In the genomic region with DNA sequence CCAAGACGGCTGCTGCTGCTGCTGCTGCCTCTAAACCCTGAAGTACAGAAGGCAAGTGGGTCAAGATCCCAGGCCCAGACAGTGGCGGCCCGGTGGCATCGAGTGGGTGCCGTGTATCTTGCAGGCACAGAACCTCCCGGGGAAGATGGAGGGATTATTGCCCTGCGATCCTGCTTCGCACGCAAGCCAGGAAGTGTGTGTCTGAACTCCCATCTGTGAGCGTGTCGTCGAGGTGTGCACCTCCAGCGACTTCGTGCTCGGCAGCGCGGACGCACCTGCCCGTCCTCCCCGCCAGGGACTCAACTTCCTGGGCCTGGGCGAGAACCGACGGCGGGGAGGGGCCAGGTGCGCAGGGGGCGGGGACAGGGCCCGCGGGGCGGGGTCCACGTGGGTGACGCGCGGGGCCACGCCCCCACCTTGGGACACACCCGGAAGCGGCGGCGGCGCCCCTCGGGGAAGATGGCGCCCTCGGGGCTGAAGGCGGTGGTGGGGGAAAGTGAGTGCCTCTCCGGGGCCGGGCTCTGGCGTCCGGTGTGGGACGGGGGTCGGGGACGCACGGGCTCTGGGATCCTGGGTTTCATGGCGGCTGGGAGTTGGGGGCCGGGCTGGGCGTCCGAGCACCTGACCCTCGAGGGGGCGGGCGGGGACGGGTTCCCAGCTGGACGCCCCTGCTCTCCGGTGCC, we compare ENCODE assay signal across 2 cellular contexts.
TF ChIP-seq lines count a peak whose summit lies in the region.

A gene (plus strand): TSS at position 420 of the 683 bp plus-strand sequence. CDS start 40 bp downstream, at position 460.

TF ChIP-seq in HEK293, 187 proteins besides CTCF, POLR2A, EP300 and RAD21 (continued from another document and continues in another):
- TF ChIP-seq, protein P1, sequence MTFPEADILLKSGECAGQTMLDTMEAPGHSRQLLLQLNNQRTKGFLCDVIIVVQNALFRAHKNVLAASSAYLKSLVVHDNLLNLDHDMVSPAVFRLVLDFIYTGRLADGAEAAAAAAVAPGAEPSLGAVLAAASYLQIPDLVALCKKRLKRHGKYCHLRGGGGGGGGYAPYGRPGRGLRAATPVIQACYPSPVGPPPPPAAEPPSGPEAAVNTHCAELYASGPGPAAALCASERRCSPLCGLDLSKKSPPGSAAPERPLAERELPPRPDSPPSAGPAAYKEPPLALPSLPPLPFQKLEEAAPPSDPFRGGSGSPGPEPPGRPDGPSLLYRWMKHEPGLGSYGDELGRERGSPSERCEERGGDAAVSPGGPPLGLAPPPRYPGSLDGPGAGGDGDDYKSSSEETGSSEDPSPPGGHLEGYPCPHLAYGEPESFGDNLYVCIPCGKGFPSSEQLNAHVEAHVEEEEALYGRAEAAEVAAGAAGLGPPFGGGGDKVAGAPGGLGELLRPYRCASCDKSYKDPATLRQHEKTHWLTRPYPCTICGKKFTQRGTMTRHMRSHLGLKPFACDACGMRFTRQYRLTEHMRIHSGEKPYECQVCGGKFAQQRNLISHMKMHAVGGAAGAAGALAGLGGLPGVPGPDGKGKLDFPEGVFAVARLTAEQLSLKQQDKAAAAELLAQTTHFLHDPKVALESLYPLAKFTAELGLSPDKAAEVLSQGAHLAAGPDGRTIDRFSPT (tag by site-specific recombination; IDR thresholded peaks at IDR 0.05): no peak
- TF ChIP-seq, protein P2, sequence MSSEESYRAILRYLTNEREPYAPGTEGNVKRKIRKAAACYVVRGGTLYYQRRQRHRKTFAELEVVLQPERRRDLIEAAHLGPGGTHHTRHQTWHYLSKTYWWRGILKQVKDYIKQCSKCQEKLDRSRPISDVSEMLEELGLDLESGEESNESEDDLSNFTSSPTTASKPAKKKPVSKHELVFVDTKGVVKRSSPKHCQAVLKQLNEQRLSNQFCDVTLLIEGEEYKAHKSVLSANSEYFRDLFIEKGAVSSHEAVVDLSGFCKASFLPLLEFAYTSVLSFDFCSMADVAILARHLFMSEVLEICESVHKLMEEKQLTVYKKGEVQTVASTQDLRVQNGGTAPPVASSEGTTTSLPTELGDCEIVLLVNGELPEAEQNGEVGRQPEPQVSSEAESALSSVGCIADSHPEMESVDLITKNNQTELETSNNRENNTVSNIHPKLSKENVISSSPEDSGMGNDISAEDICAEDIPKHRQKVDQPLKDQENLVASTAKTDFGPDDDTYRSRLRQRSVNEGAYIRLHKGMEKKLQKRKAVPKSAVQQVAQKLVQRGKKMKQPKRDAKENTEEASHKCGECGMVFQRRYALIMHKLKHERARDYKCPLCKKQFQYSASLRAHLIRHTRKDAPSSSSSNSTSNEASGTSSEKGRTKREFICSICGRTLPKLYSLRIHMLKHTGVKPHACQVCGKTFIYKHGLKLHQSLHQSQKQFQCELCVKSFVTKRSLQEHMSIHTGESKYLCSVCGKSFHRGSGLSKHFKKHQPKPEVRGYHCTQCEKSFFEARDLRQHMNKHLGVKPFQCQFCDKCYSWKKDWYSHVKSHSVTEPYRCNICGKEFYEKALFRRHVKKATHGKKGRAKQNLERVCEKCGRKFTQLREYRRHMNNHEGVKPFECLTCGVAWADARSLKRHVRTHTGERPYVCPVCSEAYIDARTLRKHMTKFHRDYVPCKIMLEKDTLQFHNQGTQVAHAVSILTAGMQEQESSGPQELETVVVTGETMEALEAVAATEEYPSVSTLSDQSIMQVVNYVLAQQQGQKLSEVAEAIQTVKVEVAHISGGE (tag by site-specific recombination; conservative IDR thresholded peaks at IDR 0.05; ENCODE audit: low read depth): peak; percentile 26; the same call in 1 of the 2 replicates
- TF ChIP-seq ZNF274 (IDR thresholded peaks at IDR 0.05; ENCODE audit: low read length) (no peak), ZNF274 (tag by site-specific recombination; IDR thresholded peaks at IDR 0.05; ENCODE audit: borderline replicate concordance) (no peak), ZNF785 (tag by site-specific recombination; IDR thresholded peaks at IDR 0.05) (no peak), KLF16 (tag by site-specific recombination; IDR thresholded peaks at IDR 0.05) (0 out of 2 replicates have a peak, but pooled peaks have one; percentile 30), YY1 (tag by site-specific recombination; IDR thresholded peaks at IDR 0.05) (peak; percentile 76), ZNF354C (tag by site-specific recombination; IDR thresholded peaks at IDR 0.05; ENCODE audit: borderline replicate concordance, low read depth) (no peak), ZNF366 (tag by site-specific recombination; conservative IDR thresholded peaks at IDR 0.05) (peak; percentile 68), ZEB2 (tag by site-specific recombination; IDR thresholded peaks at IDR 0.05) (peak; percentile 31; the same call in 1 of the 2 replicates), EGR2 (tag by site-specific recombination; IDR thresholded peaks at IDR 0.05; ENCODE audit: low read depth) (0 out of 2 replicates have a peak, but pooled peaks have one; percentile 14), ZSCAN30 (tag by site-specific recombination; IDR thresholded peaks at IDR 0.05) (peak; percentile 41; the same call in 1 of the 2 replicates), ZNF37A (tag by site-specific recombination; IDR thresholded peaks at IDR 0.05) (no peak), KLF8 (tag by site-specific recombination; IDR thresholded peaks at IDR 0.05) (peak; percentile 80), ZNF776 (tag by site-specific recombination; IDR thresholded peaks at IDR 0.05; ENCODE audit: borderline replicate concordance) (no peak), ZNF623 (tag by site-specific recombination; IDR thresholded peaks at IDR 0.05) (0 out of 2 replicates have a peak, but pooled peaks have one; percentile 7), ZNF423 (tag by site-specific recombination; IDR thresholded peaks at IDR 0.05) (no peak)
- TF ChIP-seq, protein P3, sequence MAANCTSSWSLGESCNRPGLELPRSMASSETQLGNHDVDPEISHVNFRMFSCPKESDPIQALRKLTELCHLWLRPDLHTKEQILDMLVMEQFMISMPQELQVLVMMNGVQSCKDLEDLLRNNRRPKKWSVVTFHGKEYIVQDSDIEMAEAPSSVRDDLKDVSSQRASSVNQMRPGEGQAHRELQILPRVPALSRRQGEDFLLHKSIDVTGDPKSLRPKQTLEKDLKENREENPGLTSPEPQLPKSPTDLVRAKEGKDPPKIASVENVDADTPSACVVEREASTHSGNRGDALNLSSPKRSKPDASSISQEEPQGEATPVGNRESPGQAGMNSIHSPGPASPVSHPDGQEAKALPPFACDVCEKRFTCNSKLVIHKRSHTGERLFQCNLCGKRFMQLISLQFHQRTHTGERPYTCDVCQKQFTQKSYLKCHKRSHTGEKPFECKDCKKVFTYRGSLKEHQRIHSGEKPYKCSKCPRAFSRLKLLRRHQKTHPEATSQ (tag by site-specific recombination; IDR thresholded peaks at IDR 0.05): no peak

TF ChIP-seq in WTC11, 78 proteins besides CTCF, POLR2A, EP300 and RAD21 (continued from another document and continues in another):
- TF ChIP-seq, protein P4, sequence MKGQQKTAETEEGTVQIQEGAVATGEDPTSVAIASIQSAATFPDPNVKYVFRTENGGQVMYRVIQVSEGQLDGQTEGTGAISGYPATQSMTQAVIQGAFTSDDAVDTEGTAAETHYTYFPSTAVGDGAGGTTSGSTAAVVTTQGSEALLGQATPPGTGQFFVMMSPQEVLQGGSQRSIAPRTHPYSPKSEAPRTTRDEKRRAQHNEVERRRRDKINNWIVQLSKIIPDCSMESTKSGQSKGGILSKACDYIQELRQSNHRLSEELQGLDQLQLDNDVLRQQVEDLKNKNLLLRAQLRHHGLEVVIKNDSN (CRISPR knock-in tag; IDR thresholded peaks at IDR 0.05): peak; percentile 77; the same call in 1 of the 2 replicates
- TF ChIP-seq, protein P5, sequence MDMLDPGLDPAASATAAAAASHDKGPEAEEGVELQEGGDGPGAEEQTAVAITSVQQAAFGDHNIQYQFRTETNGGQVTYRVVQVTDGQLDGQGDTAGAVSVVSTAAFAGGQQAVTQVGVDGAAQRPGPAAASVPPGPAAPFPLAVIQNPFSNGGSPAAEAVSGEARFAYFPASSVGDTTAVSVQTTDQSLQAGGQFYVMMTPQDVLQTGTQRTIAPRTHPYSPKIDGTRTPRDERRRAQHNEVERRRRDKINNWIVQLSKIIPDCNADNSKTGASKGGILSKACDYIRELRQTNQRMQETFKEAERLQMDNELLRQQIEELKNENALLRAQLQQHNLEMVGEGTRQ (CRISPR knock-in tag; IDR thresholded peaks at IDR 0.05): peak; percentile 77
- TF ChIP-seq, protein P6, sequence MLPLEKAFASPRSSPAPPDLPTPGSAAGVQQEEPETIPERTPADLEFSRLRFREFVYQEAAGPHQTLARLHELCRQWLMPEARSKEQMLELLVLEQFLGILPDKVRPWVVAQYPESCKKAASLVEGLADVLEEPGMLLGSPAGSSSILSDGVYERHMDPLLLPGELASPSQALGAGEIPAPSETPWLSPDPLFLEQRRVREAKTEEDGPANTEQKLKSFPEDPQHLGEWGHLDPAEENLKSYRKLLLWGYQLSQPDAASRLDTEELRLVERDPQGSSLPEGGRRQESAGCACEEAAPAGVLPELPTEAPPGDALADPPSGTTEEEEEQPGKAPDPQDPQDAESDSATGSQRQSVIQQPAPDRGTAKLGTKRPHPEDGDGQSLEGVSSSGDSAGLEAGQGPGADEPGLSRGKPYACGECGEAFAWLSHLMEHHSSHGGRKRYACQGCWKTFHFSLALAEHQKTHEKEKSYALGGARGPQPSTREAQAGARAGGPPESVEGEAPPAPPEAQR (CRISPR knock-in tag; IDR thresholded peaks at IDR 0.05): no peak
- TF ChIP-seq ZNF121 (CRISPR knock-in tag; IDR thresholded peaks at IDR 0.05) (peak; percentile 73; the same call in 1 of the 2 replicates), TP53 (CRISPR knock-in tag; IDR thresholded peaks at IDR 0.05) (peak; percentile 94), ZNF232 (CRISPR knock-in tag; IDR thresholded peaks at IDR 0.05) (peak; percentile 97), ZNF423 (CRISPR knock-in tag; IDR thresholded peaks at IDR 0.05) (no peak), ESRRA (CRISPR knock-in tag; IDR thresholded peaks at IDR 0.05; ENCODE audit: borderline replicate concordance) (peak; percentile 92; the same call in 1 of the 2 replicates), ZNF219 (CRISPR knock-in tag; IDR thresholded peaks at IDR 0.05; ENCODE audit: borderline replicate concordance) (peak; percentile 31; the same call in 1 of the 2 replicates), CREM (CRISPR knock-in tag; IDR thresholded peaks at IDR 0.05) (peak; percentile 65; the same call in 1 of the 2 replicates), GABPB1 (CRISPR knock-in tag; IDR thresholded peaks at IDR 0.05) (peak; percentile 46; the same call in 1 of the 2 replicates), MXD4 (CRISPR knock-in tag; IDR thresholded peaks at IDR 0.05; ENCODE audit: borderline replicate concordance) (no peak), FOXP1 (CRISPR knock-in tag; IDR thresholded peaks at IDR 0.05; ENCODE audit: borderline replicate concordance) (peak; percentile 98), CREB1 (CRISPR knock-in tag; IDR thresholded peaks at IDR 0.05) (peak; percentile 96), TEAD1 (CRISPR knock-in tag; IDR thresholded peaks at IDR 0.05) (peak; percentile 93), RORB (CRISPR knock-in tag; IDR thresholded peaks at IDR 0.05) (no peak)
- TF ChIP-seq, protein P7, sequence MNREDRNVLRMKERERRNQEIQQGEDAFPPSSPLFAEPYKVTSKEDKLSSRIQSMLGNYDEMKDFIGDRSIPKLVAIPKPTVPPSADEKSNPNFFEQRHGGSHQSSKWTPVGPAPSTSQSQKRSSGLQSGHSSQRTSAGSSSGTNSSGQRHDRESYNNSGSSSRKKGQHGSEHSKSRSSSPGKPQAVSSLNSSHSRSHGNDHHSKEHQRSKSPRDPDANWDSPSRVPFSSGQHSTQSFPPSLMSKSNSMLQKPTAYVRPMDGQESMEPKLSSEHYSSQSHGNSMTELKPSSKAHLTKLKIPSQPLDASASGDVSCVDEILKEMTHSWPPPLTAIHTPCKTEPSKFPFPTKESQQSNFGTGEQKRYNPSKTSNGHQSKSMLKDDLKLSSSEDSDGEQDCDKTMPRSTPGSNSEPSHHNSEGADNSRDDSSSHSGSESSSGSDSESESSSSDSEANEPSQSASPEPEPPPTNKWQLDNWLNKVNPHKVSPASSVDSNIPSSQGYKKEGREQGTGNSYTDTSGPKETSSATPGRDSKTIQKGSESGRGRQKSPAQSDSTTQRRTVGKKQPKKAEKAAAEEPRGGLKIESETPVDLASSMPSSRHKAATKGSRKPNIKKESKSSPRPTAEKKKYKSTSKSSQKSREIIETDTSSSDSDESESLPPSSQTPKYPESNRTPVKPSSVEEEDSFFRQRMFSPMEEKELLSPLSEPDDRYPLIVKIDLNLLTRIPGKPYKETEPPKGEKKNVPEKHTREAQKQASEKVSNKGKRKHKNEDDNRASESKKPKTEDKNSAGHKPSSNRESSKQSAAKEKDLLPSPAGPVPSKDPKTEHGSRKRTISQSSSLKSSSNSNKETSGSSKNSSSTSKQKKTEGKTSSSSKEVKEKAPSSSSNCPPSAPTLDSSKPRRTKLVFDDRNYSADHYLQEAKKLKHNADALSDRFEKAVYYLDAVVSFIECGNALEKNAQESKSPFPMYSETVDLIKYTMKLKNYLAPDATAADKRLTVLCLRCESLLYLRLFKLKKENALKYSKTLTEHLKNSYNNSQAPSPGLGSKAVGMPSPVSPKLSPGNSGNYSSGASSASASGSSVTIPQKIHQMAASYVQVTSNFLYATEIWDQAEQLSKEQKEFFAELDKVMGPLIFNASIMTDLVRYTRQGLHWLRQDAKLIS (CRISPR knock-in tag; IDR thresholded peaks at IDR 0.05; ENCODE audit: borderline replicate concordance): no peak
- TF ChIP-seq, protein P8, sequence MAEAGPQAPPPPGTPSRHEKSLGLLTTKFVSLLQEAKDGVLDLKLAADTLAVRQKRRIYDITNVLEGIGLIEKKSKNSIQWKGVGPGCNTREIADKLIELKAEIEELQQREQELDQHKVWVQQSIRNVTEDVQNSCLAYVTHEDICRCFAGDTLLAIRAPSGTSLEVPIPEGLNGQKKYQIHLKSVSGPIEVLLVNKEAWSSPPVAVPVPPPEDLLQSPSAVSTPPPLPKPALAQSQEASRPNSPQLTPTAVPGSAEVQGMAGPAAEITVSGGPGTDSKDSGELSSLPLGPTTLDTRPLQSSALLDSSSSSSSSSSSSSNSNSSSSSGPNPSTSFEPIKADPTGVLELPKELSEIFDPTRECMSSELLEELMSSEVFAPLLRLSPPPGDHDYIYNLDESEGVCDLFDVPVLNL (CRISPR knock-in tag; IDR thresholded peaks at IDR 0.05; ENCODE audit: borderline replicate concordance, low read depth): peak; percentile 81
- TF ChIP-seq, protein P9, sequence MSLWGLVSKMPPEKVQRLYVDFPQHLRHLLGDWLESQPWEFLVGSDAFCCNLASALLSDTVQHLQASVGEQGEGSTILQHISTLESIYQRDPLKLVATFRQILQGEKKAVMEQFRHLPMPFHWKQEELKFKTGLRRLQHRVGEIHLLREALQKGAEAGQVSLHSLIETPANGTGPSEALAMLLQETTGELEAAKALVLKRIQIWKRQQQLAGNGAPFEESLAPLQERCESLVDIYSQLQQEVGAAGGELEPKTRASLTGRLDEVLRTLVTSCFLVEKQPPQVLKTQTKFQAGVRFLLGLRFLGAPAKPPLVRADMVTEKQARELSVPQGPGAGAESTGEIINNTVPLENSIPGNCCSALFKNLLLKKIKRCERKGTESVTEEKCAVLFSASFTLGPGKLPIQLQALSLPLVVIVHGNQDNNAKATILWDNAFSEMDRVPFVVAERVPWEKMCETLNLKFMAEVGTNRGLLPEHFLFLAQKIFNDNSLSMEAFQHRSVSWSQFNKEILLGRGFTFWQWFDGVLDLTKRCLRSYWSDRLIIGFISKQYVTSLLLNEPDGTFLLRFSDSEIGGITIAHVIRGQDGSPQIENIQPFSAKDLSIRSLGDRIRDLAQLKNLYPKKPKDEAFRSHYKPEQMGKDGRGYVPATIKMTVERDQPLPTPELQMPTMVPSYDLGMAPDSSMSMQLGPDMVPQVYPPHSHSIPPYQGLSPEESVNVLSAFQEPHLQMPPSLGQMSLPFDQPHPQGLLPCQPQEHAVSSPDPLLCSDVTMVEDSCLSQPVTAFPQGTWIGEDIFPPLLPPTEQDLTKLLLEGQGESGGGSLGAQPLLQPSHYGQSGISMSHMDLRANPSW (CRISPR knock-in tag; conservative IDR thresholded peaks at IDR 0.05; ENCODE audit: low read depth): no peak
- TF ChIP-seq, protein P10, sequence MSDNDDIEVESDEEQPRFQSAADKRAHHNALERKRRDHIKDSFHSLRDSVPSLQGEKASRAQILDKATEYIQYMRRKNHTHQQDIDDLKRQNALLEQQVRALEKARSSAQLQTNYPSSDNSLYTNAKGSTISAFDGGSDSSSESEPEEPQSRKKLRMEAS (CRISPR knock-in tag; IDR thresholded peaks at IDR 0.05): peak; percentile 100
